Comparison of ENCODE assay signal across 1 cellular context in the genomic region with DNA sequence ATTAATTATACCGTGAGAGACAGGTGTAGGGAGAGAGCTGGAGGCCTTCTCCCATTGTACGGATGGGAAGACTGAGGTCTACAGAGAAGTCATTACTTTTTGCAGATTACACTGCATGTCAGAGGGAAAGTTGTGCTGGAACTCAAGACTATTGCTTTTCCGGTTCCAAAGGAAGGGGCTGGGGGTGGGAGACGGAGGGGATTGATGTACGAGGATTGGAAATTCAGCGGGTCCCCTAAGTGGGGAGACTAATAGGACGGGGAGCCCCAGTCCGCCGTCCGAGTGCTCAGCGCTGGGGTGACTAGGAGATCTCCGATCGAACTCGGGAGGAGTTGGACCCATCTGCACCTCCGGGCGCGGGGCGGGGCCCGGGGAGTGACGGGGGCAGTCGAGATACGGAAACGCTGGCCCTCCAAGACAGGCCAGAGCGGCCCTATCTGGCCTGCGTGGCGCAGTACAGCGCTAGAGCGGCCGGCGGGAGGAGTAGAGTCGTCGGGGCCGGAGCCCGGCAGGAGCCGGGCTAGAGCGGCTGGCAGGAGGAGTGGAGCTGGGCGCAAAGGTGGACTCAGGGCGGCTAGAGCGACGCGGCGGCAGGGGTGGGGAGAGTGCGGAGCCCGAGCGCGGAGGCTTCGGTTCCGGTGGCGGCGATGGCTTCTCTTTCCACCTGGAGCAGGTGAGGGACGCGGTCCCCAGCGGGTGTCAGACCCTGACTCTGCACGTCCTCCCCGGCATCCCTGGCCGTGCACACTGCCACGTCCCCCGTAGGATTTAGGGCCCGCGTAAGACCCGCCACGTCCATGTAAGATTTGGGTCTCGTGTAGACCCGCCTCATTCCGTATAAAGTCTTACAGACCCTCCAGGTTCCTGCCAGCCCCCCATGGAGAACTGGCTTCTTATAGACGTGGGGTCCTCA.
TF ChIP-seq lines count a peak whose summit lies in the region.

No MANE protein-coding gene starts in this region.

TF ChIP-seq in GM12878, 131 proteins besides CTCF, POLR2A, EP300 and RAD21 (continued from another document and continues in another):
- TF ChIP-seq STAT3 (IDR thresholded peaks at IDR 0.05; ENCODE audit: low read depth, low read length) = no peak
- peak; percentile 89 for TF ChIP-seq HDGF (IDR thresholded peaks at IDR 0.05)
- no peak for TF ChIP-seq SREBF2 (IDR thresholded peaks at IDR 0.05; ENCODE audit: low read length)
- TF ChIP-seq NR2F1 (conservative IDR thresholded peaks at IDR 0.05) = no peak
- peak; percentile 82 for TF ChIP-seq MAX (IDR thresholded peaks at IDR 0.05; ENCODE audit: low read depth, low read length)
- no peak for TF ChIP-seq BMI1 (IDR thresholded peaks at IDR 0.05; ENCODE audit: borderline replicate concordance)
- no peak for TF ChIP-seq EZH2 (IDR thresholded peaks at IDR 0.05; ENCODE audit: borderline replicate concordance, control insufficient read depth, low read depth, low read length)
- peak in 1 of 2 experiments; percentile 47; a peak in 1 of 4 replicates for TF ChIP-seq ETV6 (conservative IDR thresholded peaks at IDR 0.05 in 1 of 2, IDR thresholded peaks at IDR 0.05 in 1 of 2; ENCODE audit: borderline replicate concordance in 1 of 2, low read depth in 1 of 2)
- TF ChIP-seq HSF1 (IDR thresholded peaks at IDR 0.05; ENCODE audit: low read depth, low read length) = no peak
- peak in 1 of 2 experiments; percentile 95; a peak in 2 of 3 replicates for TF ChIP-seq EGR1 (IDR thresholded peaks at IDR 0.05; ENCODE audit: borderline replicate concordance in 1 of 2, low read depth in 2 of 2, low read length in 2 of 2)
- no peak for TF ChIP-seq CEBPB (IDR thresholded peaks at IDR 0.05; ENCODE audit: borderline replicate concordance in 1 of 2, low read depth in 2 of 2, low read length in 2 of 2)
- TF ChIP-seq IKZF1 (conservative IDR thresholded peaks at IDR 0.05) = peak; percentile 98
- TF ChIP-seq ZBED1 (IDR thresholded peaks at IDR 0.05; ENCODE audit: borderline replicate concordance) = peak; percentile 86; the same call in 1 of the 2 replicates
- TF ChIP-seq RCOR1 (conservative IDR thresholded peaks at IDR 0.05; ENCODE audit: low read depth, low read length) = no peak
- TF ChIP-seq TARDBP (IDR thresholded peaks at IDR 0.05; ENCODE audit: borderline replicate concordance) = peak; percentile 91
- peak; percentile 70; the same call in 1 of the 2 replicates for TF ChIP-seq MXI1 (IDR thresholded peaks at IDR 0.05; ENCODE audit: low read depth, low read length)
- TF ChIP-seq IKZF2 (IDR thresholded peaks at IDR 0.05) = peak; percentile 49 to 78; a peak in 3 of 4 replicates
- TF ChIP-seq CREB1 (IDR thresholded peaks at IDR 0.05; ENCODE audit: low read depth) = peak; percentile 70; the same call in 1 of the 2 replicates
- TF ChIP-seq, protein P1, sequence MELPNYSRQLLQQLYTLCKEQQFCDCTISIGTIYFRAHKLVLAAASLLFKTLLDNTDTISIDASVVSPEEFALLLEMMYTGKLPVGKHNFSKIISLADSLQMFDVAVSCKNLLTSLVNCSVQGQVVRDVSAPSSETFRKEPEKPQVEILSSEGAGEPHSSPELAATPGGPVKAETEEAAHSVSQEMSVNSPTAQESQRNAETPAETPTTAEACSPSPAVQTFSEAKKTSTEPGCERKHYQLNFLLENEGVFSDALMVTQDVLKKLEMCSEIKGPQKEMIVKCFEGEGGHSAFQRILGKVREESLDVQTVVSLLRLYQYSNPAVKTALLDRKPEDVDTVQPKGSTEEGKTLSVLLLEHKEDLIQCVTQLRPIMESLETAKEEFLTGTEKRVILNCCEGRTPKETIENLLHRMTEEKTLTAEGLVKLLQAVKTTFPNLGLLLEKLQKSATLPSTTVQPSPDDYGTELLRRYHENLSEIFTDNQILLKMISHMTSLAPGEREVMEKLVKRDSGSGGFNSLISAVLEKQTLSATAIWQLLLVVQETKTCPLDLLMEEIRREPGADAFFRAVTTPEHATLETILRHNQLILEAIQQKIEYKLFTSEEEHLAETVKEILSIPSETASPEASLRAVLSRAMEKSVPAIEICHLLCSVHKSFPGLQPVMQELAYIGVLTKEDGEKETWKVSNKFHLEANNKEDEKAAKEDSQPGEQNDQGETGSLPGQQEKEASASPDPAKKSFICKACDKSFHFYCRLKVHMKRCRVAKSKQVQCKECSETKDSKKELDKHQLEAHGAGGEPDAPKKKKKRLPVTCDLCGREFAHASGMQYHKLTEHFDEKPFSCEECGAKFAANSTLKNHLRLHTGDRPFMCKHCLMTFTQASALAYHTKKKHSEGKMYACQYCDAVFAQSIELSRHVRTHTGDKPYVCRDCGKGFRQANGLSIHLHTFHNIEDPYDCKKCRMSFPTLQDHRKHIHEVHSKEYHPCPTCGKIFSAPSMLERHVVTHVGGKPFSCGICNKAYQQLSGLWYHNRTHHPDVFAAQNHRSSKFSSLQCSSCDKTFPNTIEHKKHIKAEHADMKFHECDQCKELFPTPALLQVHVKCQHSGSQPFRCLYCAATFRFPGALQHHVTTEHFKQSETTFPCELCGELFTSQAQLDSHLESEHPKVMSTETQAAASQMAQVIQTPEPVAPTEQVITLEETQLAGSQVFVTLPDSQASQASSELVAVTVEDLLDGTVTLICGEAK (IDR thresholded peaks at IDR 0.05; ENCODE audit: borderline replicate concordance) = peak; percentile 73; the same call in 1 of the 2 replicates
- 0 out of 2 replicates have a peak, but pooled peaks have one; percentile 24 for TF ChIP-seq CBX5 (IDR thresholded peaks at IDR 0.05; ENCODE audit: low read depth)
- peak; percentile 50; the same call in 1 of the 2 replicates for TF ChIP-seq ESRRA (IDR thresholded peaks at IDR 0.05; ENCODE audit: low read length)
- TF ChIP-seq SMAD1 (IDR thresholded peaks at IDR 0.05; ENCODE audit: low read depth, partially characterized antibody) = peak; percentile 81
- TF ChIP-seq POU2F2 (IDR thresholded peaks at IDR 0.05; ENCODE audit: borderline replicate concordance, low read depth, low read length) = peak; percentile 76
- TF ChIP-seq, protein P2, sequence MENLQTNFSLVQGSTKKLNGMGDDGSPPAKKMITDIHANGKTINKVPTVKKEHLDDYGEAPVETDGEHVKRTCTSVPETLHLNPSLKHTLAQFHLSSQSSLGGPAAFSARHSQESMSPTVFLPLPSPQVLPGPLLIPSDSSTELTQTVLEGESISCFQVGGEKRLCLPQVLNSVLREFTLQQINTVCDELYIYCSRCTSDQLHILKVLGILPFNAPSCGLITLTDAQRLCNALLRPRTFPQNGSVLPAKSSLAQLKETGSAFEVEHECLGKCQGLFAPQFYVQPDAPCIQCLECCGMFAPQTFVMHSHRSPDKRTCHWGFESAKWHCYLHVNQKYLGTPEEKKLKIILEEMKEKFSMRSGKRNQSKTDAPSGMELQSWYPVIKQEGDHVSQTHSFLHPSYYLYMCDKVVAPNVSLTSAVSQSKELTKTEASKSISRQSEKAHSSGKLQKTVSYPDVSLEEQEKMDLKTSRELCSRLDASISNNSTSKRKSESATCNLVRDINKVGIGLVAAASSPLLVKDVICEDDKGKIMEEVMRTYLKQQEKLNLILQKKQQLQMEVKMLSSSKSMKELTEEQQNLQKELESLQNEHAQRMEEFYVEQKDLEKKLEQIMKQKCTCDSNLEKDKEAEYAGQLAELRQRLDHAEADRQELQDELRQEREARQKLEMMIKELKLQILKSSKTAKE (IDR thresholded peaks at IDR 0.05; ENCODE audit: low read depth, poor library complexity, severe bottlenecking) = peak; percentile 18
- no peak for TF ChIP-seq CHD1 (IDR thresholded peaks at IDR 0.05; ENCODE audit: low read depth, low read length)
- peak; percentile 89 for TF ChIP-seq CREM (IDR thresholded peaks at IDR 0.05; ENCODE audit: low read depth)
- no peak for TF ChIP-seq ZBTB33 (IDR thresholded peaks at IDR 0.05)
- peak; percentile 28 for TF ChIP-seq POLR2AphosphoS2 (IDR thresholded peaks at IDR 0.05; ENCODE audit: low read depth, low read length)
- no peak for TF ChIP-seq RFX5 (IDR thresholded peaks at IDR 0.05; ENCODE audit: low read depth, low read length)
- TF ChIP-seq SMARCA5 (IDR thresholded peaks at IDR 0.05) = peak; percentile 23
- TF ChIP-seq USF1 (IDR thresholded peaks at IDR 0.05; ENCODE audit: borderline replicate concordance, extremely low read length, insufficient read depth, low read depth, low read length) = no peak
- no peak for TF ChIP-seq YBX1 (IDR thresholded peaks at IDR 0.05)
- TF ChIP-seq NFYA (IDR thresholded peaks at IDR 0.05; ENCODE audit: borderline replicate concordance, low read depth, low read length) = no peak
- no peak for TF ChIP-seq RBBP5 (conservative IDR thresholded peaks at IDR 0.05)
- no peak for TF ChIP-seq JUND (IDR thresholded peaks at IDR 0.05; ENCODE audit: low read depth, low read length)
- TF ChIP-seq IRF4 (IDR thresholded peaks at IDR 0.05; ENCODE audit: low read depth, low read length) = peak; percentile 59
- no peak for TF ChIP-seq NRF1 (conservative IDR thresholded peaks at IDR 0.05; ENCODE audit: low read depth, low read length)
- TF ChIP-seq ZNF622 (IDR thresholded peaks at IDR 0.05) = no peak
- no peak; the same call in 1 of the 2 replicates for TF ChIP-seq ZNF207 (IDR thresholded peaks at IDR 0.05; ENCODE audit: borderline replicate concordance)
- peak; percentile 24; the same call in 1 of the 2 replicates for TF ChIP-seq BCL11A (IDR thresholded peaks at IDR 0.05; ENCODE audit: low read depth, low read length)
- TF ChIP-seq NBN (IDR thresholded peaks at IDR 0.05) = peak; percentile 98
- TF ChIP-seq, protein P3, sequence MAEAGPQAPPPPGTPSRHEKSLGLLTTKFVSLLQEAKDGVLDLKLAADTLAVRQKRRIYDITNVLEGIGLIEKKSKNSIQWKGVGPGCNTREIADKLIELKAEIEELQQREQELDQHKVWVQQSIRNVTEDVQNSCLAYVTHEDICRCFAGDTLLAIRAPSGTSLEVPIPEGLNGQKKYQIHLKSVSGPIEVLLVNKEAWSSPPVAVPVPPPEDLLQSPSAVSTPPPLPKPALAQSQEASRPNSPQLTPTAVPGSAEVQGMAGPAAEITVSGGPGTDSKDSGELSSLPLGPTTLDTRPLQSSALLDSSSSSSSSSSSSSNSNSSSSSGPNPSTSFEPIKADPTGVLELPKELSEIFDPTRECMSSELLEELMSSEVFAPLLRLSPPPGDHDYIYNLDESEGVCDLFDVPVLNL (IDR thresholded peaks at IDR 0.05; ENCODE audit: low read depth, low read length) = 0 out of 2 replicates have a peak, but pooled peaks have one; percentile 17
- TF ChIP-seq, protein P4, sequence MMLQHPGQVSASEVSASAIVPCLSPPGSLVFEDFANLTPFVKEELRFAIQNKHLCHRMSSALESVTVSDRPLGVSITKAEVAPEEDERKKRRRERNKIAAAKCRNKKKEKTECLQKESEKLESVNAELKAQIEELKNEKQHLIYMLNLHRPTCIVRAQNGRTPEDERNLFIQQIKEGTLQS (IDR thresholded peaks at IDR 0.05; ENCODE audit: borderline replicate concordance, extremely low read depth, low read depth, low read length) = no peak
- TF ChIP-seq WRNIP1 (IDR thresholded peaks at IDR 0.05; ENCODE audit: borderline replicate concordance, low read depth, low read length) = no peak
- no peak for TF ChIP-seq KAT2A (conservative IDR thresholded peaks at IDR 0.05; ENCODE audit: control insufficient read depth, low read depth, low read length)
- no peak for TF ChIP-seq RAD51 (IDR thresholded peaks at IDR 0.05)
- no peak for TF ChIP-seq JUNB (IDR thresholded peaks at IDR 0.05)
- TF ChIP-seq TCF7 (IDR thresholded peaks at IDR 0.05; ENCODE audit: borderline replicate concordance) = no peak
- peak; percentile 92 for TF ChIP-seq ZNF24 (IDR thresholded peaks at IDR 0.05)
- TF ChIP-seq MTA2 (IDR thresholded peaks at IDR 0.05; ENCODE audit: low read depth) = 0 out of 2 replicates have a peak, but pooled peaks have one; percentile 18
- peak; percentile 81 for TF ChIP-seq BCL3 (IDR thresholded peaks at IDR 0.05; ENCODE audit: borderline replicate concordance, insufficient read depth, low read depth, low read length, poor library complexity, severe bottlenecking)
- peak; percentile 92 for TF ChIP-seq PML (IDR thresholded peaks at IDR 0.05; ENCODE audit: low read length)
- TF ChIP-seq MTA3 (IDR thresholded peaks at IDR 0.05; ENCODE audit: borderline replicate concordance, low read length) = no peak
